Comparison of ENCODE assay signal across 1 cellular context in genomic region chr16:68700120-68700519, GRCh38.
TF ChIP-seq lines count a peak whose summit lies in the region.

No MANE protein-coding gene starts in this region.

TF ChIP-seq in IMR-90, 13 proteins besides CTCF, POLR2A, EP300 and RAD21:
- TF ChIP-seq CHD1 (IDR thresholded peaks at IDR 0.05; ENCODE audit: low read depth, low read length) = no peak
- TF ChIP-seq ELK1 (IDR thresholded peaks at IDR 0.05; ENCODE audit: borderline replicate concordance, low read depth, low read length) = no peak
- no peak for TF ChIP-seq MAFK (IDR thresholded peaks at IDR 0.05; ENCODE audit: low read depth, low read length)
- TF ChIP-seq USF2 (IDR thresholded peaks at IDR 0.05; ENCODE audit: low read depth, low read length) = no peak
- no peak for TF ChIP-seq MXI1 (IDR thresholded peaks at IDR 0.05; ENCODE audit: borderline replicate concordance, low read depth, low read length)
- no peak for TF ChIP-seq RFX5 (IDR thresholded peaks at IDR 0.05; ENCODE audit: low read depth, low read length)
- TF ChIP-seq NFE2L2 (IDR thresholded peaks at IDR 0.05; ENCODE audit: low read depth, low read length) = no peak
- no peak for TF ChIP-seq RCOR1 (IDR thresholded peaks at IDR 0.05; ENCODE audit: insufficient replicate concordance, low read length)
- TF ChIP-seq CEBPB (IDR thresholded peaks at IDR 0.05; ENCODE audit: low read depth, low read length) = no peak
- TF ChIP-seq BHLHE40 (IDR thresholded peaks at IDR 0.05; ENCODE audit: low read depth, low read length) = no peak
- TF ChIP-seq MAZ (IDR thresholded peaks at IDR 0.05; ENCODE audit: borderline replicate concordance, low read depth, low read length) = no peak
- TF ChIP-seq FOS (IDR thresholded peaks at IDR 0.05; ENCODE audit: low read depth, low read length) = no peak
- TF ChIP-seq SMC3 (IDR thresholded peaks at IDR 0.05; ENCODE audit: low read depth, low read length) = no peak
